25 cellular contexts compared by ENCODE assay signal in genomic region chr2:16021611-16022363, GRCh38.
DNase-seq lines count a peak whose midpoint lies in the region; ATAC-seq and TF ChIP-seq lines count a peak whose summit lies in the region.
"Had no signal": no experiment of that assay in that cellular context is flagged by ENCODE, and none has a peak within 500 bp of the region (broad histone marks: within the 10 kb centered on the region; RNA-seq: fewer than 3 reads in every experiment).

No MANE protein-coding gene starts in this region.

- H3K36me3 ChIP-seq in KMS-11 (ENCODE audit: insufficient read depth) (no peaks in the 10 kb centered on the region), upper lobe of right lung (no peaks in the 10 kb centered on the region), PC-3 (ENCODE audit: low read depth, low read length) (no peaks in the 10 kb centered on the region)
- H3K36me3 ChIP-seq: BLaER1 had no signal

- intact Hi-C loops in upper lobe of right lung (cut with DNase I): no loop called here
- intact Hi-C loops in PC-3 (cut with micrococcal nuclease): no loop called here

- H3K4me1 ChIP-seq in KMS-11 (ENCODE audit: low read depth, poor library complexity, severe bottlenecking) (peaks cover 20% of the 10 kb centered on the region), upper lobe of right lung (no peaks in the 10 kb centered on the region), PC-3 (ENCODE audit: insufficient read depth, low read length) (no peaks in the 10 kb centered on the region)

- H3K4me3 ChIP-seq in KMS-11 (IDR thresholded peaks at IDR 0.05; ENCODE audit: insufficient read depth, low read depth, low read length) (no peak overlapping the region), upper lobe of right lung (no peak overlapping the region), PC-3 (ENCODE audit: low read length) (no peak overlapping the region)
- H3K4me3 ChIP-seq: BLaER1, K562 had no signal

- TF ChIP-seq CTCF in KMS-11 (conservative IDR thresholded peaks at IDR 0.05; ENCODE audit: low read depth, low read length) (no peak), upper lobe of right lung (IDR thresholded peaks at IDR 0.05) (no peak), PC-3 (conservative IDR thresholded peaks at IDR 0.05; ENCODE audit: low read depth, low read length) (no peak)

- H3K4me2 ChIP-seq in KMS-11: 0 out of 2 replicates have a peak overlapping the region, but pooled peaks have one; percentile 23
- no peak overlapping the region for H3K4me2 ChIP-seq in PC-3 (ENCODE audit: low read length)
- H3K4me2 ChIP-seq: BLaER1, SK-N-SH had no signal

- POLR2A ChIA-PET in PC-3 (lab: Charles Lee; ENCODE audit: unreplicated experiment): no interaction called here

- no peaks in the 10 kb centered on the region for H4K20me1 ChIP-seq in KMS-11 (ENCODE audit: insufficient read depth)
- H4K20me1 ChIP-seq in PC-3 (ENCODE audit: low read length): no peaks in the 10 kb centered on the region
- H4K20me1 ChIP-seq: BLaER1 had no signal

- H3K27me3 ChIP-seq in KMS-11 (ENCODE audit: insufficient read depth, low read depth): no peaks in the 10 kb centered on the region
- H3K27me3 ChIP-seq in upper lobe of right lung: no peaks in the 10 kb centered on the region
- H3K27me3 ChIP-seq in PC-3 (ENCODE audit: low read length): 0 out of 2 replicates have a peak, but pooled peaks cover 3% of the 10 kb centered on the region
- H3K27me3 ChIP-seq: BLaER1 had no signal

- H3K79me2 ChIP-seq in KMS-11 (ENCODE audit: insufficient read depth, low read depth): no peaks in the 10 kb centered on the region
- no peaks in the 10 kb centered on the region for H3K79me2 ChIP-seq in PC-3 (ENCODE audit: low read length)

- peak; percentile 20 for DNase-seq in DMS79 (lab: John Stamatoyannopoulos, UW)
- DNase-seq in upper lobe of right lung: no peak
- no peak for DNase-seq in PC-3
- no peak for DNase-seq in RKO (ENCODE audit: low spot score)
- no peak for DNase-seq in NK-92 (lab: John Stamatoyannopoulos, UW; ENCODE audit: unreplicated experiment)
- DNase-seq: CD4-positive, alpha-beta T cell; COR-L47; DMS 273 treated with DMSO at 0.1 percent for 48 hours; GDM1; H9; HFFc6; MM.1S; NCI-H1048; NCI-H1436; NCI-H1930; NCI-H2227 treated with DMSO at 0.1 percent for 48 hours; NCI-H510A treated with DMSO at 0.1 percent for 48 hours; NCI-H82; OCI-M1; Right ventricle myocardium superior; SK-N-SH had no signal

- BruUV-seq in PC-3 (replicated peaks; lab: Mats Ljungman, UMichigan): no TSS peak

- no peaks in the 10 kb centered on the region for H3K9me3 ChIP-seq in upper lobe of right lung
- no peaks in the 10 kb centered on the region for H3K9me3 ChIP-seq in PC-3 (ENCODE audit: low read length)
- H3K9me3 ChIP-seq: SK-N-SH had no signal

- CTCF ChIA-PET in PC-3 (lab: Charles Lee): no interaction called here

- no peaks in the 10 kb centered on the region for H3K9me2 ChIP-seq in PC-3 (replicated peaks; ENCODE audit: low read length)
- H3K9me2 ChIP-seq: SK-N-SH had no signal

- H2AFZ ChIP-seq in KMS-11 (ENCODE audit: low read depth) (no peak overlapping the region), PC-3 (ENCODE audit: low read length) (no peak overlapping the region)

- H3K27ac ChIP-seq in KMS-11 (no peak overlapping the region), upper lobe of right lung (no peak overlapping the region), PC-3 (ENCODE audit: low read length) (no peak overlapping the region)
- H3K27ac ChIP-seq: BLaER1 had no signal

- ATAC-seq in esophagus mucosa (peak; percentile 30), upper lobe of right lung (peak; percentile 83), PC-3 (no peak)
- ATAC-seq: K562 had no signal

- no peaks in the 10 kb centered on the region for H3F3A ChIP-seq in PC-3 (ENCODE audit: low read length, unreplicated experiment)

- H3K9ac ChIP-seq in KMS-11 (no peak overlapping the region), PC-3 (ENCODE audit: low read length) (no peak overlapping the region)
- H3K9ac ChIP-seq: BLaER1, SK-N-SH had no signal
